Comparison of ENCODE assay signal across 14 cellular contexts in the genomic region with DNA sequence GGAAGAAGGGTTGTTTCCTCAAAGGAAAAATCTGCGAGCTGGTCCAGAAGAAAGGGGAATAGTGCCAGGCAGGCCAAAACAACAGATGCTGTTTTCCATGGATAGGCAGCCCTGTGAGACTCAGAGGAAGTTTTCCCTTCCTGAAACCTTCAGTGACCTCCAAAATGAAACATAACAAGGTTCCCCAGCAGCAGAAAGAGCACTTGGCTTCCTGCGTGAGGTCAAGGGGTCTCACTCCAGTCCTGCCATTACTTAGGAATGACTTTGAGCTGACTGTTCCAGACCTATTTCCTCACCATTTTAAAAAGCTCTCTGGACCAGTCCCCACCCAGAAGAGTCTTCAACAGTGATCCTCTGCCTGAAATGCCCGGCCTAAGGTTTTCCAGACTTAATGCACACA.
A peak's percentile ranks its signal among the peaks of the same experiment; 100 is the strongest.
DNase-seq lines count a peak whose midpoint lies in the region; ATAC-seq, FAIRE-seq and TF ChIP-seq lines count a peak whose summit lies in the region.
"Had no signal": no experiment of that assay in that cellular context is flagged by ENCODE, and none has a peak within 500 bp of the region (broad histone marks: within the 10 kb centered on the region; RNA-seq: fewer than 3 reads in every experiment).

No MANE protein-coding gene starts in this region.

- no peaks in the 10 kb centered on the region for H3K4me1 ChIP-seq in mesendoderm (ENCODE audit: control insufficient read depth, low read depth, low read length)
- H3K4me1 ChIP-seq in pancreas = no peaks in the 10 kb centered on the region

- H3K79me1 ChIP-seq in mesendoderm (ENCODE audit: low read length) = no peaks in the 10 kb centered on the region

- no peak overlapping the region for H3K27ac ChIP-seq in mesendoderm (ENCODE audit: low read depth, low read length)
- H3K27ac ChIP-seq in pancreas = no peak overlapping the region
- H3K27ac ChIP-seq: BLaER1 treated with 17β-estradiol and CSF1 and Interleukin-3, amounts not matched to agents 10 nM and 100 nM had no signal

- peak; percentile 7 for ATAC-seq in GM19324 (IDR thresholded peaks at IDR 0.05; ENCODE audit: low FRiP score, unreplicated experiment)
- ATAC-seq in GM21717 (IDR thresholded peaks at IDR 0.05; ENCODE audit: unreplicated experiment) = peak; percentile 11
- peak; percentile 25 for ATAC-seq in left lobe of liver
- no peak for ATAC-seq in pancreas
- ATAC-seq: CD8-positive, alpha-beta T cell had no signal

- no peak overlapping the region for H3K4me2 ChIP-seq in mesendoderm (ENCODE audit: low read length)
- H3K4me2 ChIP-seq: BLaER1 treated with 17β-estradiol and CSF1 and Interleukin-3, amounts not matched to agents 10 nM and 100 nM had no signal

- no peak overlapping the region for H3K4ac ChIP-seq in mesendoderm (ENCODE audit: low read depth, low read length)

- no peak overlapping the region for H3K56ac ChIP-seq in mesendoderm (ENCODE audit: low read length)

- H2BK15ac ChIP-seq in mesendoderm (replicated peaks; ENCODE audit: low read depth) = no peak overlapping the region

- intact Hi-C loops in pancreas (cut with DNase I) = no loop called here

- H3K79me2 ChIP-seq in mesendoderm (ENCODE audit: control insufficient read depth, insufficient read depth, low read length) = no peaks in the 10 kb centered on the region

- H3K36me3 ChIP-seq in bronchial epithelial cell (ENCODE audit: control insufficient read depth, insufficient read depth, low read length) (no peaks in the 10 kb centered on the region), mesendoderm (ENCODE audit: control insufficient read depth, insufficient read depth, low read length) (no peaks in the 10 kb centered on the region), pancreas (no peaks in the 10 kb centered on the region)
- H3K36me3 ChIP-seq: BLaER1 treated with 17β-estradiol and CSF1 and Interleukin-3, amounts not matched to agents 10 nM and 100 nM had no signal

- DNase-seq in bronchial epithelial cell (ENCODE audit: low read depth) = no peak
- no peak for DNase-seq in left lobe of liver (ENCODE audit: low spot score)
- DNase-seq in mesendoderm = no peak
- no peak for DNase-seq in pancreas
- no peak for DNase-seq in hippocampal formation (lab: John Stamatoyannopoulos, UW)
- no peak for DNase-seq in AG08396 (ENCODE audit: low spot score)
- DNase-seq: CD8-positive, alpha-beta T cell; H9; NCI-H2227 treated with DMSO at 0.1 percent for 48 hours; SIG-M5 had no signal

- H3K27me3 ChIP-seq in bronchial epithelial cell (ENCODE audit: control insufficient read depth, insufficient read depth, low read length) (no peaks in the 10 kb centered on the region), mesendoderm (ENCODE audit: insufficient read depth, low read length, poor library complexity) (no peaks in the 10 kb centered on the region), pancreas (no peaks in the 10 kb centered on the region)
- H3K27me3 ChIP-seq: BLaER1 treated with 17β-estradiol and CSF1 and Interleukin-3, amounts not matched to agents 10 nM and 100 nM had no signal

- TF ChIP-seq CTCF in bronchial epithelial cell (IDR thresholded peaks at IDR 0.05; ENCODE audit: insufficient read depth, low read length, severe bottlenecking) (no peak), pancreas (IDR thresholded peaks at IDR 0.05) (no peak)

- H2AK5ac ChIP-seq in mesendoderm (ENCODE audit: low read length) = no peak overlapping the region

- H3K9me3 ChIP-seq in pancreas = no peaks in the 10 kb centered on the region
- H3K9me3 ChIP-seq: BLaER1 treated with 17β-estradiol and CSF1 and Interleukin-3, amounts not matched to agents 10 nM and 100 nM had no signal

- no peak overlapping the region for H2BK120ac ChIP-seq in mesendoderm (ENCODE audit: low read depth, low read length)

- no peak overlapping the region for H3K23ac ChIP-seq in mesendoderm (ENCODE audit: low read length)

- whole genome bisulfite sequencing in mesendoderm (ENCODE audit: extremely low coverage, insufficient coverage, low lambda C conversion rate) = no CpG with 5 or more reads among the region's 3 CpGs
- 74 to 77% methylated on average over 3 of the region's 3 CpGs for WGBS in pancreas, 2 donors

- H3K18ac ChIP-seq in mesendoderm (ENCODE audit: low read length) = no peak overlapping the region

- H4K8ac ChIP-seq in mesendoderm (ENCODE audit: low read depth, low read length) = no peak overlapping the region

- FAIRE-seq in bronchial epithelial cell (lab: Jason Lieb, UNC) (peak; percentile 58), pancreas (lab: Jason Lieb, UNC) (no peak)
- FAIRE-seq: GM12892 had no signal

- no peak overlapping the region for H2BK5ac ChIP-seq in mesendoderm (ENCODE audit: low read length)

- H3K9ac ChIP-seq in mesendoderm (ENCODE audit: low read length) = no peak overlapping the region
- H3K9ac ChIP-seq: BLaER1 treated with 17β-estradiol and CSF1 and Interleukin-3, amounts not matched to agents 10 nM and 100 nM had no signal

- H3K4me3 ChIP-seq in bronchial epithelial cell (ENCODE audit: low read depth, low read length) = no peak overlapping the region
- no peak overlapping the region for H3K4me3 ChIP-seq in mesendoderm (ENCODE audit: low read length)
- no peak overlapping the region for H3K4me3 ChIP-seq in pancreas
- H3K4me3 ChIP-seq: BLaER1 treated with 17β-estradiol and CSF1 and Interleukin-3, amounts not matched to agents 10 nM and 100 nM had no signal

- no peak overlapping the region for H4K5ac ChIP-seq in mesendoderm (ENCODE audit: low read length)

Comparison
In these comparisons a context has a peak if more than half of its experiments do, and no peak if none do; other contexts are left out.
1. ATAC-seq: peak in GM19324 (single experiment), GM21717 (single experiment) and left lobe of liver (single experiment); none in pancreas (0 of 4).